In the genomic region with DNA sequence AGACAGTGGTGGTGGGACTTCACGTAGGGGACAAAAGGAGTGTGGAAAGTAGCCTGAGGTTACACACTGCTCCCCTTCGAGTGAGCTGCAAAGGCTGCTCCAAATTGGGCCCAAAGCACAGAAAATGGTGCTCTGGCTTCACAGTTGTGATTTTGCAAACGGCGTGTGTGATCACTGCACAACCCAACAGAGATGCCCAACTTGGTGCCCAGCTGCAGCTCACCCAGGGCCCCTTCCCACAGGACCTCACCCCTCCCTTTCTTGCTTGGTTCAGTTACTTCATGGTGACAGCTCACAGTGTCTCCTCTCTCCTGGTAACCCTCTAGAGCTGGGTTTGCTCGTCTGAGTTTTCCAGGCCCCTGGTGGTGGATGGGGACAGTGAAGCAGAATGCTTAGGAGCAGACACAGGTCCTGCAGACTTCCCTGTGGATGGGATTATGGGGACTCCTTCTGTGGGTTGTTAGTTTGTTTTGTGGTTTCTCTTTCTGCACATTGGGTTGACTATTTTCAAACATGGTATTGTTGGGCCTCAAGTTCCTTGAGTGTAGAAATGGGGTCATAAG, we compare ENCODE assay signal across 25 cellular contexts.
DNase-seq lines count a peak whose midpoint lies in the region; ATAC-seq, FAIRE-seq and TF ChIP-seq lines count a peak whose summit lies in the region.
"Had no signal": no experiment of that assay in that cellular context is flagged by ENCODE, and none has a peak within 500 bp of the region (broad histone marks: within the 10 kb centered on the region; RNA-seq: fewer than 3 reads in every experiment).

No MANE protein-coding gene starts in this region.

- peak; percentile 10 to 41; a peak in 1 of 4 replicates for TF ChIP-seq CTCF in GM23338 (conservative IDR thresholded peaks at IDR 0.05; ENCODE audit: low read depth in 2 of 2)
- peak; percentile 10 to 32 (median 22); a peak in 2 of 4 replicates for TF ChIP-seq CTCF in H1 (IDR thresholded peaks at IDR 0.05; ENCODE audit: control extremely low read depth in 1 of 3, insufficient read depth in 1 of 3, low read depth in 1 of 3, low read length in 3 of 3)
- TF ChIP-seq CTCF in progenitor cell of endocrine pancreas (IDR thresholded peaks at IDR 0.05; ENCODE audit: unreplicated experiment), result peak; percentile 32

- no peak overlapping the region for H2BK120ac ChIP-seq in H1 (replicated peaks; ENCODE audit: low read depth, low read length)

- no peak overlapping the region for H3K18ac ChIP-seq in H1 (ENCODE audit: extremely low read depth, low read length)

- H3K4ac ChIP-seq in H1 (replicated peaks; ENCODE audit: insufficient read length, low read depth, low read length), result no peak overlapping the region

- no peak for FAIRE-seq in H1 (lab: Jason Lieb, UNC)
- FAIRE-seq: GM19239 had no signal

- no peak overlapping the region for H2BK5ac ChIP-seq in H1 (ENCODE audit: low read depth, low read length)

- no peak overlapping the region for H3K27ac ChIP-seq in GM23338 (ENCODE audit: low read depth)
- no peak overlapping the region for H3K27ac ChIP-seq in H1 (ENCODE audit: low read depth, low read length)
- H3K27ac ChIP-seq: psoas muscle, vagina had no signal

- H3K79me2 ChIP-seq in GM23338 (replicated peaks; ENCODE audit: insufficient read depth), result no peaks in the 10 kb centered on the region
- H3K79me2 ChIP-seq in H1 (ENCODE audit: control insufficient read depth in 1 of 2, insufficient read depth in 2 of 2, low read length in 2 of 2), result no peaks in the 10 kb centered on the region

- TF ChIP-seq EP300 in H1 (IDR thresholded peaks at IDR 0.05; ENCODE audit: borderline replicate concordance in 1 of 2, low read depth in 2 of 2, low read length in 2 of 2), result no peak

- H3K27me3 ChIP-seq in GM23338 (ENCODE audit: insufficient read depth) (no peaks in the 10 kb centered on the region), H1 (replicated peaks in 1 of 4; ENCODE audit: control insufficient read depth in 3 of 4, extremely low read depth in 1 of 4, insufficient read depth in 3 of 4, low read length in 3 of 4) (no peaks in the 10 kb centered on the region)
- H3K27me3 ChIP-seq: MG63, vagina had no signal

- 94% methylated on average over 5 of the region's 5 CpGs; no CpG with 5 or more reads in 1 of the 2 experiments for WGBS in H1 (ENCODE audit: extremely low coverage in 1 of 2, insufficient coverage in 1 of 2, insufficient read length in 1 of 2, insufficient replicate concordance in 2 of 2, low coverage in 1 of 2, low lambda C conversion rate in 2 of 2, missing lambda C conversion rate in 1 of 2), 2 experiments

- DNase-seq in GM23338 (ENCODE audit: low spot score) (peak; percentile 31), NCI-H69 (lab: John Stamatoyannopoulos, UW) (peak; percentile 2), H1 (ENCODE audit: low read depth in 1 of 2, low spot score in 2 of 2) (no peak), progenitor cell of endocrine pancreas (ENCODE audit: low spot score, unreplicated experiment) (no peak), COLO829 (ENCODE audit: low spot score) (no peak), NCI-H2196 treated with DMSO at 0.1 percent for 48 hours (lab: John Stamatoyannopoulos, UW; ENCODE audit: unreplicated experiment) (no peak)
- DNase-seq: activated B cell treated with CpG ODN at 0.5 μM for 24 hours; activated CD4-positive, alpha-beta T cell treated with anti-CD3 and anti-CD28 coated beads, Interleukin-2, amount 50 U/mL, for 48 hours; activated CD8-positive, alpha-beta memory T cell treated with anti-CD3 and anti-CD28 coated beads, Interleukin-2, amount 50 U/mL, for 48 hours; activated naive CD8-positive, alpha-beta T cell treated with anti-CD3 and anti-CD28 coated beads, Interleukin-2, amount 10 ng/mL, durations not matched to agents 7 days and 5 days; AML-193; DMS79 treated with DMSO at 0.1 percent for 48 hours; glutamatergic neuron; MG63; NCI-H146; NCI-H2171; psoas muscle; RPMI8226; stimulated activated CD4-positive, alpha-beta T cell treated with anti-CD3 and anti-CD28 coated beads, Interleukin-2, amount 100 ng/mL, for 48 hours; stimulated activated naive B cell treated with anti-CD40 and anti-IgM and Interleukin-4, amounts not matched to agents 10 μg/mL and 1 μg/mL and 100 μg/mL, for 72 hours; T-helper 9 cell had no signal

- no peak overlapping the region; the same call in 1 of the 2 replicates for H4K8ac ChIP-seq in H1 (ENCODE audit: extremely low read depth, insufficient read depth, low read length)

- no peak overlapping the region for H2BK12ac ChIP-seq in H1 (ENCODE audit: low read depth, low read length)

- H3K23me2 ChIP-seq in H1 (ENCODE audit: low read depth, low read length), result no peaks in the 10 kb centered on the region

- H3K27ac Mint-ChIP-seq in GM23338 (no peak overlapping the region), progenitor cell of endocrine pancreas (peak overlapping the region; percentile 42)
- H3K27ac Mint-ChIP-seq: activated B cell treated with CpG ODN at 0.5 μM for 24 hours; activated naive CD8-positive, alpha-beta T cell treated with anti-CD3 and anti-CD28 coated beads, Interleukin-2, amount 10 ng/mL, durations not matched to agents 7 days and 5 days; nephron; stimulated activated naive B cell treated with anti-CD40 and anti-IgM and Interleukin-4, amounts not matched to agents 10 μg/mL and 1 μg/mL and 100 μg/mL, for 72 hours had no signal

- no peak overlapping the region for H4K91ac ChIP-seq in H1 (replicated peaks; ENCODE audit: insufficient read length, low read length)

- no peak overlapping the region for H2BK15ac ChIP-seq in H1 (ENCODE audit: low read length)

- H3K9me3 ChIP-seq in H1 (ENCODE audit: insufficient read depth in 2 of 2, low read depth in 1 of 2, low read length in 1 of 2), result no peaks in the 10 kb centered on the region
- H3K9me3 ChIP-seq: MG63, psoas muscle, vagina had no signal

- no peaks in the 10 kb centered on the region for H3F3A ChIP-seq in GM23338 (replicated peaks; ENCODE audit: low read depth)

- H4K20me1 ChIP-seq in GM23338 (replicated peaks; ENCODE audit: insufficient read depth) (no peaks in the 10 kb centered on the region), H1 (replicated peaks in 1 of 2; ENCODE audit: control insufficient read depth in 1 of 2, insufficient read depth in 2 of 2, low read length in 2 of 2) (no peaks in the 10 kb centered on the region)

- H3K4me1 Mint-ChIP-seq in GM23338, result no peaks in the 10 kb centered on the region
- no peaks in the 10 kb centered on the region for H3K4me1 Mint-ChIP-seq in progenitor cell of endocrine pancreas (ENCODE audit: low read depth)
- H3K4me1 Mint-ChIP-seq: activated B cell treated with CpG ODN at 0.5 μM for 24 hours; activated naive CD8-positive, alpha-beta T cell treated with anti-CD3 and anti-CD28 coated beads, Interleukin-2, amount 10 ng/mL, durations not matched to agents 7 days and 5 days had no signal

- POLR2A ChIA-PET in H1 (lab: Charles Lee; ENCODE audit: partially characterized antibody), result no interaction called here

- ATAC-seq in GM23338, result peak; percentile 75
- ATAC-seq in HG03342 (IDR thresholded peaks at IDR 0.05; ENCODE audit: unreplicated experiment), result no peak
- ATAC-seq: psoas muscle had no signal

- H3K79me1 ChIP-seq in H1 (ENCODE audit: low read depth, low read length), result no peaks in the 10 kb centered on the region

- H3K14ac ChIP-seq in H1 (ENCODE audit: insufficient read length), result no peak overlapping the region

- H3K9ac ChIP-seq in H1 (replicated peaks in 1 of 4; ENCODE audit: extremely low read depth in 1 of 4, low read depth in 3 of 4, low read length in 3 of 4), result no peak overlapping the region

- CTCF ChIA-PET in H1 (lab: Charles Lee; ENCODE audit: partially characterized antibody), result interaction anchor here (0.6 to 3.8 kb wide), 21 partner anchors 8 to 886 kb away, joined by 3 to 13 read pairs (median 3); no protein-coding TSS in a partner anchor

- H3K27me3 Mint-ChIP-seq in GM23338 (ENCODE audit: insufficient read depth, low read depth, poor library complexity) (peaks cover 12% of the 10 kb centered on the region), progenitor cell of endocrine pancreas (no peaks in the 10 kb centered on the region)
- H3K27me3 Mint-ChIP-seq: stimulated activated naive B cell treated with anti-CD40 and anti-IgM and Interleukin-4, amounts not matched to agents 10 μg/mL and 1 μg/mL and 100 μg/mL, for 72 hours had no signal

- H3K4me1 ChIP-seq in GM23338 (ENCODE audit: insufficient read depth), result no peaks in the 10 kb centered on the region
- no peaks in the 10 kb centered on the region for H3K4me1 ChIP-seq in H1 (replicated peaks in 1 of 4; ENCODE audit: control insufficient read depth in 3 of 4, insufficient read depth in 4 of 4, low read length in 3 of 4)
- H3K4me1 ChIP-seq: vagina had no signal

- H3K9me2 ChIP-seq in GM23338 (ENCODE audit: insufficient read depth), result no peaks in the 10 kb centered on the region

- no peak overlapping the region for H2AK5ac ChIP-seq in H1 (ENCODE audit: low read depth, low read length)

- H3K9me3 Mint-ChIP-seq in GM23338, result no peaks in the 10 kb centered on the region
- no peaks in the 10 kb centered on the region for H3K9me3 Mint-ChIP-seq in progenitor cell of endocrine pancreas (ENCODE audit: low read depth)
- H3K9me3 Mint-ChIP-seq: activated B cell treated with CpG ODN at 0.5 μM for 24 hours; activated naive CD8-positive, alpha-beta T cell treated with anti-CD3 and anti-CD28 coated beads, Interleukin-2, amount 10 ng/mL, durations not matched to agents 7 days and 5 days; nephron; stimulated activated naive B cell treated with anti-CD40 and anti-IgM and Interleukin-4, amounts not matched to agents 10 μg/mL and 1 μg/mL and 100 μg/mL, for 72 hours had no signal

- H3K4me3 Mint-ChIP-seq in GM23338, result no peak overlapping the region
- no peak overlapping the region for H3K4me3 Mint-ChIP-seq in progenitor cell of endocrine pancreas (ENCODE audit: low read depth)
- H3K4me3 Mint-ChIP-seq: activated B cell treated with CpG ODN at 0.5 μM for 24 hours; activated naive CD8-positive, alpha-beta T cell treated with anti-CD3 and anti-CD28 coated beads, Interleukin-2, amount 10 ng/mL, durations not matched to agents 7 days and 5 days; nephron; stimulated activated naive B cell treated with anti-CD40 and anti-IgM and Interleukin-4, amounts not matched to agents 10 μg/mL and 1 μg/mL and 100 μg/mL, for 72 hours had no signal

- no peak overlapping the region for H4K5ac ChIP-seq in H1 (ENCODE audit: insufficient read length, low read depth, low read length)

- H3K4me2 ChIP-seq in GM23338 (no peak overlapping the region), H1 (ENCODE audit: insufficient read depth in 1 of 2, low read depth in 2 of 2, low read length in 2 of 2) (no peak overlapping the region)

- H3K36me3 Mint-ChIP-seq in GM23338 (ENCODE audit: low read depth), result no peaks in the 10 kb centered on the region
- H3K36me3 Mint-ChIP-seq in progenitor cell of endocrine pancreas (ENCODE audit: insufficient read depth), result peaks cover 9% of the 10 kb centered on the region
- H3K36me3 Mint-ChIP-seq: activated naive CD8-positive, alpha-beta T cell treated with anti-CD3 and anti-CD28 coated beads, Interleukin-2, amount 10 ng/mL, durations not matched to agents 7 days and 5 days; stimulated activated naive B cell treated with anti-CD40 and anti-IgM and Interleukin-4, amounts not matched to agents 10 μg/mL and 1 μg/mL and 100 μg/mL, for 72 hours had no signal

- H3K36me3 ChIP-seq in GM23338 (ENCODE audit: insufficient read depth) (no peaks in the 10 kb centered on the region), H1 (ENCODE audit: control insufficient read depth in 2 of 4, insufficient read depth in 4 of 4, low read length in 3 of 4) (no peaks in the 10 kb centered on the region)
- H3K36me3 ChIP-seq: MG63 had no signal

- no peak overlapping the region for H3K56ac ChIP-seq in H1 (replicated peaks; ENCODE audit: insufficient read length, low read depth, low read length)

- H3K4me3 ChIP-seq in GM23338, result no peak overlapping the region
- no peak overlapping the region for H3K4me3 ChIP-seq in H1 (ENCODE audit: extremely low read depth in 1 of 4, insufficient read depth in 2 of 4, low read depth in 3 of 4, low read length in 4 of 4)
- H3K4me3 ChIP-seq: MG63, psoas muscle, vagina had no signal

- H2BK20ac ChIP-seq in H1 (ENCODE audit: low read length), result no peak overlapping the region

- H2AFZ ChIP-seq in GM23338 (no peak overlapping the region), H1 (ENCODE audit: low read length) (no peak overlapping the region)

- TF ChIP-seq RAD21 in H1 (IDR thresholded peaks at IDR 0.05 in 1 of 2, conservative IDR thresholded peaks at IDR 0.05 in 1 of 2; ENCODE audit: low read depth in 2 of 2, low read length in 2 of 2), result peak; percentile 8 to 37; a peak in 2 of 4 replicates

- TF ChIP-seq POLR2A in H1 (IDR thresholded peaks at IDR 0.05; ENCODE audit: control extremely low read depth in 1 of 2, low read depth in 2 of 2, low read length in 2 of 2), result no peak

- no peak overlapping the region for H3K23ac ChIP-seq in H1 (ENCODE audit: insufficient read length)

Comparison
In these comparisons a context has a peak if more than half of its experiments do, and no peak if none do; other contexts are left out.
1. DNase-seq: peak in GM23338 (single experiment) and NCI-H69 (single experiment); none in H1 (0 of 2), progenitor cell of endocrine pancreas (single experiment), COLO829 (single experiment) and NCI-H2196 treated with DMSO at 0.1 percent for 48 hours (single experiment).
2. Peak in every context shown above with its lines, with median percentiles within 50 percentile points of each other: CTCF ChIP-seq.